ENCODE assay signal across 15 cellular contexts in the genomic region with DNA sequence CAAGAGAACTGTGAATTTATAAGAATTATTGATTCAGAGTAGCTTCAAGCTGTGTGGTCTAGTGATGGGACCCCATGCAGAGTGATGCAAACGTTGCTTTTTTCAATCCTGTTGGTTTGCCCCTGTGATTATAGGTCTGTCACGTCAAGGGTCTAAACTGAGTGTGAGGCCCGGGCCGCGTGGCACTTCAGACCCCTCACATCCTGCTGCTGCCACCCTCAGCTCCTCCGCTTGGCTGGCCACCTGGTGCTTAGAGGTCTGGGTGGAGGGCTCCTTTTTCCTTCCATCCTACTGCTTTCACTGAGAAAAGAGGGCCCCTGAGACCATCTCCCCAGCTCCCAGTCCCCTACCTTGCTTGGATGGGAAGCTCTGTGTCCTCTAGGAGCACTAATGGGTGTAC. TPM values are rescaled to one million over a fixed set of nuclear protein-coding genes. Genes with fewer than 3 reads are reported as not detected.
DNase-seq lines count a peak whose midpoint lies in the region; ATAC-seq and TF ChIP-seq lines count a peak whose summit lies in the region.
"Had no signal": no experiment of that assay in that cellular context is flagged by ENCODE, and none has a peak within 500 bp of the region (broad histone marks: within the 10 kb centered on the region; RNA-seq: fewer than 3 reads in every experiment).

No MANE protein-coding gene starts in this region.

- H2AFZ ChIP-seq in Loucy (ENCODE audit: low read length): no peak overlapping the region

- H3K27me3 ChIP-seq in CD8-positive, alpha-beta T cell (ENCODE audit: insufficient read depth, low read length): no peaks in the 10 kb centered on the region
- no peaks in the 10 kb centered on the region for H3K27me3 ChIP-seq in Loucy (ENCODE audit: insufficient read depth, low read length, poor library complexity, severe bottlenecking)

- DNase-seq in activated CD8-positive, alpha-beta memory T cell treated with anti-CD3 and anti-CD28 coated beads, Interleukin-2, amount 10 ng/mL, durations not matched to agents 7 days and 5 days: no peak
- DNase-seq in activated CD8-positive, alpha-beta memory T cell treated with anti-CD3 and anti-CD28 coated beads, Interleukin-2, amount 50 U/mL, for 4 hours: no peak
- no peak for DNase-seq in CD8-positive, alpha-beta T cell
- DNase-seq in naive B cell (no peak), KG1 (lab: John Stamatoyannopoulos, UW) (no peak), NCI-H226 (no peak)
- DNase-seq: ACHN, DMS79, H9, NCI-H526 treated with DMSO at 0.1 percent for 48 hours, SHP77, SK-N-SH had no signal

- H3K9me2 ChIP-seq in Loucy (replicated peaks; ENCODE audit: low read depth, low read length): no peaks in the 10 kb centered on the region
- H3K9me2 ChIP-seq: SK-N-SH had no signal

- POLR2A ChIA-PET in CD8-positive, alpha-beta T cell (lab: Charles Lee): interaction anchor here (0.6 to 2.0 kb wide), 4 partner anchors 8 to 103 kb away, joined by 3 to 6 read pairs (median 4); a partner anchor contains a TSS

- H3K36me3 Mint-ChIP-seq in activated CD8-positive, alpha-beta memory T cell treated with anti-CD3 and anti-CD28 coated beads, Interleukin-2, amount 10 ng/mL, durations not matched to agents 7 days and 5 days: peaks cover 9% of the 10 kb centered on the region
- no peaks in the 10 kb centered on the region for H3K36me3 Mint-ChIP-seq in CD8-positive, alpha-beta T cell
- no peaks in the 10 kb centered on the region for H3K36me3 Mint-ChIP-seq in naive B cell
- H3K36me3 Mint-ChIP-seq: CD4-positive, alpha-beta memory T cell had no signal

- peak overlapping the region; percentile 81 for H3K4me2 ChIP-seq in Loucy (ENCODE audit: low read depth, low read length, poor library complexity, severe bottlenecking)
- H3K4me2 ChIP-seq: SK-N-SH had no signal

- H3F3A ChIP-seq in Loucy (ENCODE audit: low read depth): no peaks in the 10 kb centered on the region; the same call in 1 of the 2 replicates

- H3K9ac ChIP-seq in Loucy (ENCODE audit: low read depth, low read length, poor library complexity, severe bottlenecking): peak overlapping the region; percentile 42
- H3K9ac ChIP-seq: SK-N-SH had no signal

- H3K4me3 ChIP-seq in CD8-positive, alpha-beta T cell (ENCODE audit: low read depth, low read length): no peak overlapping the region
- H3K4me3 ChIP-seq in Loucy (ENCODE audit: low read length, poor library complexity, severe bottlenecking): peak overlapping the region; percentile 49

- no peaks in the 10 kb centered on the region for H3K36me3 ChIP-seq in CD8-positive, alpha-beta T cell (ENCODE audit: insufficient read depth, low read length)
- no peaks in the 10 kb centered on the region for H3K36me3 ChIP-seq in Loucy (ENCODE audit: insufficient read depth, low read length)

- no peak for TF ChIP-seq CTCF in CD8-positive, alpha-beta T cell (IDR thresholded peaks at IDR 0.05)
- TF ChIP-seq CTCF in Loucy (conservative IDR thresholded peaks at IDR 0.05; ENCODE audit: low read length): no peak

- H3K4me3 Mint-ChIP-seq in activated CD8-positive, alpha-beta memory T cell treated with anti-CD3 and anti-CD28 coated beads, Interleukin-2, amount 10 ng/mL, durations not matched to agents 7 days and 5 days: no peak overlapping the region
- H3K4me3 Mint-ChIP-seq in CD8-positive, alpha-beta T cell: no peak overlapping the region
- peak overlapping the region in 6 of 8 donors; percentile 20 to 82 (median 44) for H3K4me3 Mint-ChIP-seq in naive B cell
- H3K4me3 Mint-ChIP-seq: H9 had no signal

- peak overlapping the region; percentile 84 for H3K27ac Mint-ChIP-seq in activated CD8-positive, alpha-beta memory T cell treated with anti-CD3 and anti-CD28 coated beads, Interleukin-2, amount 10 ng/mL, durations not matched to agents 7 days and 5 days
- H3K27ac Mint-ChIP-seq in CD8-positive, alpha-beta T cell: peak overlapping the region; percentile 57
- peak overlapping the region in 2 of 6 donors; percentile 22 to 36 for H3K27ac Mint-ChIP-seq in naive B cell
- H3K27ac Mint-ChIP-seq: H9 had no signal

- no peaks in the 10 kb centered on the region for H3K9me3 ChIP-seq in CD8-positive, alpha-beta T cell (ENCODE audit: low read length)
- H3K9me3 ChIP-seq in Loucy (ENCODE audit: insufficient read depth, low read depth, low read length): no peaks in the 10 kb centered on the region; the same call in 1 of the 2 replicates
- H3K9me3 ChIP-seq: SK-N-SH had no signal

- no peaks in the 10 kb centered on the region for H4K20me1 ChIP-seq in Loucy (ENCODE audit: insufficient read depth, low read length, poor library complexity, severe bottlenecking)

- H3K27me3 Mint-ChIP-seq in activated CD8-positive, alpha-beta memory T cell treated with anti-CD3 and anti-CD28 coated beads, Interleukin-2, amount 10 ng/mL, durations not matched to agents 7 days and 5 days: no peaks in the 10 kb centered on the region
- H3K27me3 Mint-ChIP-seq in CD8-positive, alpha-beta T cell (ENCODE audit: low read depth): no peaks in the 10 kb centered on the region
- H3K27me3 Mint-ChIP-seq in naive B cell: peaks cover 0 to 3% (median 0%) of the 10 kb centered on the region in 3 donors
- H3K27me3 Mint-ChIP-seq: CD4-positive, alpha-beta memory T cell had no signal

- H3K27ac ChIP-seq in CD8-positive, alpha-beta T cell (ENCODE audit: low read depth, low read length): no peak overlapping the region

- CTCF ChIA-PET in activated CD8-positive, alpha-beta memory T cell treated with anti-CD3 and anti-CD28 coated beads, Interleukin-2, amount 10 ng/mL, durations not matched to agents 7 days and 5 days (lab: Charles Lee): interaction anchor here (1.2 to 4.2 kb wide), 5 partner anchors 9 to 94 kb away, joined by 3 to 30 read pairs (median 4); no protein-coding TSS in a partner anchor
- CTCF ChIA-PET in CD8-positive, alpha-beta T cell (lab: Charles Lee): interaction anchor here (1.2 to 2.7 kb wide), 3 partner anchors 8 to 24 kb away, joined by 3 to 17 read pairs (median 3); no protein-coding TSS in a partner anchor

- peaks cover 52% of the 10 kb centered on the region for H3K4me1 ChIP-seq in CD8-positive, alpha-beta T cell (ENCODE audit: insufficient read depth, low read length)
- peaks cover 61% of the 10 kb centered on the region for H3K4me1 ChIP-seq in Loucy (ENCODE audit: insufficient read depth, low read length, poor library complexity, severe bottlenecking)

- H3K9me3 Mint-ChIP-seq in activated CD8-positive, alpha-beta memory T cell treated with anti-CD3 and anti-CD28 coated beads, Interleukin-2, amount 10 ng/mL, durations not matched to agents 7 days and 5 days (ENCODE audit: low read depth): peaks cover 4% of the 10 kb centered on the region
- H3K9me3 Mint-ChIP-seq in CD8-positive, alpha-beta T cell: no peaks in the 10 kb centered on the region
- H3K9me3 Mint-ChIP-seq in naive B cell: peaks cover 0 to 9% (median 5%) of the 10 kb centered on the region in 7 donors

- ATAC-seq in activated CD8-positive, alpha-beta memory T cell treated with anti-CD3 and anti-CD28 coated beads, Interleukin-2, amount 10 ng/mL, durations not matched to agents 7 days and 5 days: peak; percentile 2
- ATAC-seq in CD8-positive, alpha-beta T cell: no peak
- peak; percentile 34 to 35 for ATAC-seq in naive B cell (ENCODE audit: low read depth in 2 of 2)

- intact Hi-C loops in CD8-positive, alpha-beta T cell (cut with DNase I, micrococcal nuclease): loop anchor here in 1 of 2 experiments (2.0 to 5.0 kb wide), 2 partner anchors 16 to 34 kb away; a partner anchor contains a TSS

- H3K4me1 Mint-ChIP-seq in activated CD8-positive, alpha-beta memory T cell treated with anti-CD3 and anti-CD28 coated beads, Interleukin-2, amount 10 ng/mL, durations not matched to agents 7 days and 5 days: peaks cover 57% of the 10 kb centered on the region
- peaks cover 43% of the 10 kb centered on the region for H3K4me1 Mint-ChIP-seq in CD8-positive, alpha-beta T cell (ENCODE audit: low read depth)
- peaks cover 31 to 54% (median 36%) of the 10 kb centered on the region in 3 donors for H3K4me1 Mint-ChIP-seq in naive B cell

- H3K79me2 ChIP-seq in Loucy (ENCODE audit: insufficient read depth, low read length): no peaks in the 10 kb centered on the region

RNA-seq across cellular contexts. Expression of a gene that starts 12.0 kb away (rescaled TPM):
- total RNA-seq in activated CD8-positive, alpha-beta memory T cell treated with anti-CD3 and anti-CD28 coated beads, Interleukin-2, amount 10 ng/mL, durations not matched to agents 7 days and 5 days: under 1 TPM in 1 of 2 experiments, not detected in 1; 0.82 TPM
- not detected for total RNA-seq in CD8-positive, alpha-beta T cell
- polyA plus RNA-seq in naive B cell (ENCODE audit: low read depth in 6 of 6): under 1 TPM in 2 of 6 donors, not detected in 4; 0.53 to 0.55 TPM
- total RNA-seq: CD4-positive, alpha-beta memory T cell; G401 had no signal
- polyA plus RNA-seq: CD4-positive, alpha-beta memory T cell; SK-N-SH had no signal

RNA-seq across cellular contexts. Expression of a gene that starts 32.1 kb away (rescaled TPM):
- total RNA-seq in activated CD8-positive, alpha-beta memory T cell treated with anti-CD3 and anti-CD28 coated beads, Interleukin-2, amount 10 ng/mL, durations not matched to agents 7 days and 5 days: 100 to 1,000 TPM; 151 to 155 TPM
- total RNA-seq in CD8-positive, alpha-beta T cell: 10 to 100 TPM; 44.5 to 48.6 TPM
- 100 to 1,000 TPM in 3 of 6 donors, 10 to 100 TPM in 3; 88.1 to 112 (median 97.6) TPM for polyA plus RNA-seq in naive B cell (ENCODE audit: low read depth in 6 of 6)

RNA-seq across cellular contexts. Expression of a gene that starts 32.5 kb away (rescaled TPM):
- total RNA-seq in activated CD8-positive, alpha-beta memory T cell treated with anti-CD3 and anti-CD28 coated beads, Interleukin-2, amount 10 ng/mL, durations not matched to agents 7 days and 5 days: under 1 TPM; 0.21 to 0.93 TPM
- not detected for total RNA-seq in CD8-positive, alpha-beta T cell
- polyA plus RNA-seq in naive B cell (ENCODE audit: low read depth in 6 of 6): 1 to 10 TPM in 5 of 6 donors, not detected in 1; 2.1 to 9.2 (median 5.1) TPM
- total RNA-seq: CD4-positive, alpha-beta memory T cell; G401; H9 had no signal
- polyA plus RNA-seq: CD4-positive, alpha-beta memory T cell had no signal

Comparison
In these comparisons a context has a peak if more than half of its experiments do, and no peak if none do; other contexts are left out.
1. H3K4me3 Mint-ChIP-seq: peak in naive B cell (6 of 8); none in activated CD8-positive, alpha-beta memory T cell treated with anti-CD3 and anti-CD28 coated beads, Interleukin-2, amount 10 ng/mL, durations not matched to agents 7 days and 5 days (single experiment) and CD8-positive, alpha-beta T cell (single experiment).